Comparison of ENCODE assay signal across 2 cellular contexts in the genomic region with DNA sequence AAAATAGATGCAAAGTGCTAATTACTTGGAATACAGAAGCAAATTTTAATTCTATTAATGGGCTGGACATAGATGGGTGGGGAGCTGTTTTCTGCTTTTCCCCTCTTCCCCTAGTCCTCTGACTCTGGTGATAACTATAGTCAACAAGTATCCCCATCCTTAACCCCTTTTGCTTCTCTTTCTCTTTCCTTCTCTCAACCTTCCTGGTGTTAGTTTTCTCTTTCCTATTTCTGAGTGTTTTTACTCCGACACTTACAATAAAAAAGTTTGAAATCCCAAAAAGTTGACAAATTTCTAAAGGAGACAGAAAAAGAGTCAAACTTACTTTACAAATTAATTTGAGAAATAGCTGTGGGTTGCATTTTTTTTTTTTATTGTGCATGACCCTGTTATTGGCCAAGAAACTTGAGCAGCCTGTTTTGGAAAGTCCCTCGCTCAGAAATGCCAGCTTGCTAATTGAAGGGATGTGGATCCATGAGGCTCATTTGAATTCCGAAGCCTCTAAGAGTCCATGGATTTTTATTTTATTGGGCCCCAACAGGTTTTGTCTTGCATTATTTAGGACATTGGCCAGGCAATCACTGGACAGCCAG.
TF ChIP-seq lines count a peak whose summit lies in the region.

No MANE protein-coding gene starts in this region.

TF ChIP-seq in SK-N-SH, 30 proteins besides CTCF, POLR2A, EP300 and RAD21 (continued from another document):
- TF ChIP-seq USF1 (IDR thresholded peaks at IDR 0.05; ENCODE audit: borderline replicate concordance, low read depth) (no peak), TEAD4 (IDR thresholded peaks at IDR 0.05; ENCODE audit: borderline replicate concordance, insufficient read depth) (no peak), GATA2 (CRISPR knock-in tag; IDR thresholded peaks at IDR 0.05) (no peak), FOSL2 (IDR thresholded peaks at IDR 0.05; ENCODE audit: borderline replicate concordance, low read depth) (no peak), JUND (IDR thresholded peaks at IDR 0.05) (no peak), TAF1 (IDR thresholded peaks at IDR 0.05; ENCODE audit: borderline replicate concordance, low read depth, low read length) (no peak), TCF12 (IDR thresholded peaks at IDR 0.05) (no peak), MXI1 (IDR thresholded peaks at IDR 0.05; ENCODE audit: low read depth, low read length) (no peak), EZH2phosphoT487 (IDR thresholded peaks at IDR 0.05; ENCODE audit: borderline replicate concordance, low read depth) (no peak), REST (IDR thresholded peaks at IDR 0.05; ENCODE audit: low read depth, low read length) (no peak)

TF ChIP-seq in SK-N-SH treated with all-trans-retinoic acid at 6 μM for 48 hours, 23 proteins besides CTCF, POLR2A, EP300 and RAD21 (continued from another document):
- TF ChIP-seq, protein P1, sequence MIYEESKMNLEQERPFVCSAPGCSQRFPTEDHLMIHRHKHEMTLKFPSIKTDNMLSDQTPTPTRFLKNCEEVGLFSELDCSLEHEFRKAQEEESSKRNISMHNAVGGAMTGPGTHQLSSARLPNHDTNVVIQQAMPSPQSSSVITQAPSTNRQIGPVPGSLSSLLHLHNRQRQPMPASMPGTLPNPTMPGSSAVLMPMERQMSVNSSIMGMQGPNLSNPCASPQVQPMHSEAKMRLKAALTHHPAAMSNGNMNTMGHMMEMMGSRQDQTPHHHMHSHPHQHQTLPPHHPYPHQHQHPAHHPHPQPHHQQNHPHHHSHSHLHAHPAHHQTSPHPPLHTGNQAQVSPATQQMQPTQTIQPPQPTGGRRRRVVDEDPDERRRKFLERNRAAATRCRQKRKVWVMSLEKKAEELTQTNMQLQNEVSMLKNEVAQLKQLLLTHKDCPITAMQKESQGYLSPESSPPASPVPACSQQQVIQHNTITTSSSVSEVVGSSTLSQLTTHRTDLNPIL (CRISPR knock-in tag; IDR thresholded peaks at IDR 0.05; ENCODE audit: low read depth), result no peak
- TF ChIP-seq TOX (CRISPR knock-in tag; IDR thresholded peaks at IDR 0.05; ENCODE audit: borderline replicate concordance), result no peak
- TF ChIP-seq, protein P2, sequence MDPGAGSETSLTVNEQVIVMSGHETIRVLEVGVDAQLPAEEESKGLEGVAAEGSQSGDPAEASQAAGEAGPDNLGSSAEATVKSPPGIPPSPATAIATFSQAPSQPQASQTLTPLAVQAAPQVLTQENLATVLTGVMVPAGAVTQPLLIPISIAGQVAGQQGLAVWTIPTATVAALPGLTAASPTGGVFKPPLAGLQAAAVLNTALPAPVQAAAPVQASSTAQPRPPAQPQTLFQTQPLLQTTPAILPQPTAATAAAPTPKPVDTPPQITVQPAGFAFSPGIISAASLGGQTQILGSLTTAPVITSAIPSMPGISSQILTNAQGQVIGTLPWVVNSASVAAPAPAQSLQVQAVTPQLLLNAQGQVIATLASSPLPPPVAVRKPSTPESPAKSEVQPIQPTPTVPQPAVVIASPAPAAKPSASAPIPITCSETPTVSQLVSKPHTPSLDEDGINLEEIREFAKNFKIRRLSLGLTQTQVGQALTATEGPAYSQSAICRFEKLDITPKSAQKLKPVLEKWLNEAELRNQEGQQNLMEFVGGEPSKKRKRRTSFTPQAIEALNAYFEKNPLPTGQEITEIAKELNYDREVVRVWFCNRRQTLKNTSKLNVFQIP (CRISPR knock-in tag; IDR thresholded peaks at IDR 0.05; ENCODE audit: borderline replicate concordance, low read depth), result no peak
- no peak for TF ChIP-seq SNAI2 (CRISPR knock-in tag; IDR thresholded peaks at IDR 0.05)
TF ChIP-seq in SK-N-SH treated with all-trans-retinoic acid at 6 μM for 48 hours: peak in this region for 0.
